ENCODE assay signal across 13 cellular contexts in genomic region chr17:57461082-57461481, GRCh38.
DNase-seq lines count a peak whose midpoint lies in the region; TF ChIP-seq lines count a peak whose summit lies in the region.
"Had no signal": no experiment of that assay in that cellular context is flagged by ENCODE, and none has a peak within 500 bp of the region (broad histone marks: within the 10 kb centered on the region; RNA-seq: fewer than 3 reads in every experiment).

No MANE protein-coding gene starts in this region.

- no peak overlapping the region for H2AFZ ChIP-seq in Loucy (ENCODE audit: low read length)
- H2AFZ ChIP-seq: parathyroid adenoma had no signal

- no peak overlapping the region for H3K4me3 ChIP-seq in Loucy (ENCODE audit: low read length, poor library complexity, severe bottlenecking)
- no peak overlapping the region for H3K4me3 ChIP-seq in adrenal gland
- H3K4me3 ChIP-seq in A673 (ENCODE audit: low read depth, low read length, poor library complexity, severe bottlenecking), result no peak overlapping the region
- H3K4me3 ChIP-seq in brain microvascular endothelial cell (ENCODE audit: low read depth, low read length), result no peak overlapping the region
- H3K4me3 ChIP-seq: Peyer's patch had no signal

- H4K20me1 ChIP-seq in Loucy (ENCODE audit: insufficient read depth, low read length, poor library complexity, severe bottlenecking), result no peaks in the 10 kb centered on the region

- in situ Hi-C loops in brain microvascular endothelial cell (cut with HindIII; ENCODE audit: low pct_ligation_motif_present, low sequenced_read_pairs), result no loop called here

- H3K36me3 Mint-ChIP-seq in activated naive CD4-positive, alpha-beta T cell treated with anti-CD3 and anti-CD28 coated beads for 36 hours (ENCODE audit: low read depth), result no peaks in the 10 kb centered on the region

- no peaks in the 10 kb centered on the region for H3K27me3 Mint-ChIP-seq in activated naive CD4-positive, alpha-beta T cell treated with anti-CD3 and anti-CD28 coated beads for 36 hours (ENCODE audit: low read depth)

- peak in 1 of 2 donors; percentile 26 for TF ChIP-seq POLR2A in adrenal gland (IDR thresholded peaks at IDR 0.05)

- H3K36me3 ChIP-seq in Loucy (ENCODE audit: insufficient read depth, low read length) (peaks cover 19% of the 10 kb centered on the region; the same call in 1 of the 2 replicates), adrenal gland (replicated peaks in 1 of 2) (no peaks in the 10 kb centered on the region), A673 (ENCODE audit: insufficient read depth, low read length, poor library complexity, severe bottlenecking) (no peaks in the 10 kb centered on the region), brain microvascular endothelial cell (replicated peaks) (no peaks in the 10 kb centered on the region)
- H3K36me3 ChIP-seq: Peyer's patch had no signal

- POLR2A ChIA-PET in A673 (lab: Charles Lee; ENCODE audit: low non-redundant PET), result no interaction called here

- H3K79me2 ChIP-seq in Loucy (ENCODE audit: insufficient read depth, low read length), result peaks cover 96% of the 10 kb centered on the region

- peak overlapping the region; percentile 43 to 85 (median 68) for H3K27ac ChIP-seq in adrenal gland
- no peak overlapping the region for H3K27ac ChIP-seq in A673 (ENCODE audit: low read depth, low read length, poor library complexity, severe bottlenecking)
- no peak overlapping the region for H3K27ac ChIP-seq in brain microvascular endothelial cell
- H3K27ac ChIP-seq: parathyroid adenoma, Peyer's patch, VCaP had no signal

- peaks cover 63% of the 10 kb centered on the region for H3K4me1 Mint-ChIP-seq in activated naive CD4-positive, alpha-beta T cell treated with anti-CD3 and anti-CD28 coated beads for 36 hours (ENCODE audit: low read depth)

- BruUV-seq in A673 (replicated peaks; lab: Mats Ljungman, UMichigan), result no TSS peak

- no peaks in the 10 kb centered on the region for H3K9me2 ChIP-seq in Loucy (replicated peaks; ENCODE audit: low read depth, low read length)

- CTCF ChIA-PET in activated naive CD4-positive, alpha-beta T cell treated with anti-CD3 and anti-CD28 coated beads for 36 hours (lab: Charles Lee), result interaction anchor here (0.7 to 2.0 kb wide), 7 partner anchors 20 to 323 kb away, joined by 3 to 8 read pairs (median 4); no protein-coding TSS in a partner anchor
- CTCF ChIA-PET in A673 (lab: Charles Lee), result no interaction called here

- H3F3A ChIP-seq in Loucy (ENCODE audit: low read depth), result peaks cover 11% of the 10 kb centered on the region

- no peak overlapping the region for H3K4me3 Mint-ChIP-seq in activated naive CD4-positive, alpha-beta T cell treated with anti-CD3 and anti-CD28 coated beads for 36 hours

- H3K27me3 ChIP-seq in Loucy (ENCODE audit: insufficient read depth, low read length, poor library complexity, severe bottlenecking) (no peaks in the 10 kb centered on the region), adrenal gland (no peaks in the 10 kb centered on the region), A673 (replicated peaks; ENCODE audit: insufficient read depth, low read depth, low read length, poor library complexity) (no peaks in the 10 kb centered on the region), brain microvascular endothelial cell (replicated peaks) (no peaks in the 10 kb centered on the region)
- H3K27me3 ChIP-seq: BE2C, Peyer's patch had no signal

- TF ChIP-seq CTCF in Loucy (conservative IDR thresholded peaks at IDR 0.05; ENCODE audit: low read length) (no peak), adrenal gland (IDR thresholded peaks at IDR 0.05) (no peak), A673 (conservative IDR thresholded peaks at IDR 0.05; ENCODE audit: low read depth, low read length) (no peak), brain microvascular endothelial cell (IDR thresholded peaks at IDR 0.05; ENCODE audit: low read depth, low read length, missing control alignments) (no peak)

- peak overlapping the region; percentile 50 for H3K4me2 ChIP-seq in Loucy (ENCODE audit: low read depth, low read length, poor library complexity, severe bottlenecking)

- H3K9me3 Mint-ChIP-seq in activated naive CD4-positive, alpha-beta T cell treated with anti-CD3 and anti-CD28 coated beads for 36 hours, result no peaks in the 10 kb centered on the region

- H3K9ac ChIP-seq in Loucy (ENCODE audit: low read depth, low read length, poor library complexity, severe bottlenecking), result peak overlapping the region; percentile 49
- H3K9ac ChIP-seq: parathyroid adenoma had no signal

- H3K4me1 ChIP-seq in Loucy (ENCODE audit: insufficient read depth, low read length, poor library complexity, severe bottlenecking) (peaks cover 86% of the 10 kb centered on the region), adrenal gland (replicated peaks in 1 of 2) (peaks cover 15 to 37% of the 10 kb centered on the region in 2 donors), A673 (ENCODE audit: insufficient read depth, low read length, poor library complexity, severe bottlenecking) (peaks cover 15% of the 10 kb centered on the region)
- H3K4me1 ChIP-seq: Peyer's patch had no signal

- peak; percentile 62 for DNase-seq in activated naive CD4-positive, alpha-beta T cell treated with anti-CD3 and anti-CD28 coated beads for 36 hours
- DNase-seq in activated naive CD4-positive, alpha-beta T cell (lab: John Stamatoyannopoulos, UW), result no peak
- DNase-seq in adrenal gland (peak; percentile 67 to 89 (median 86)), NOMO-1 (lab: John Stamatoyannopoulos, UW; ENCODE audit: unreplicated experiment in 2 of 2) (no peak), A673 (ENCODE audit: low spot score) (no peak), brain microvascular endothelial cell (no peak)
- peak; percentile 64 for DNase-seq in stimulated activated CD8-positive, alpha-beta memory T cell treated with anti-CD3 and anti-CD28 coated beads, Interleukin-4, amount 100 ng/mL, for 48 hours
- DNase-seq: BE2C, NCI-H187 treated with DMSO at 0.1 percent for 48 hours, Peyer's patch had no signal

- no peaks in the 10 kb centered on the region for H3K9me3 ChIP-seq in Loucy (ENCODE audit: insufficient read depth, low read depth, low read length)
- H3K9me3 ChIP-seq in adrenal gland (replicated peaks in 1 of 3), result no peaks in the 10 kb centered on the region
- H3K9me3 ChIP-seq in A673 (ENCODE audit: low read depth, low read length, poor library complexity, severe bottlenecking), result no peaks in the 10 kb centered on the region
- H3K9me3 ChIP-seq: BE2C, Peyer's patch had no signal

- WGBS in adrenal gland, 4 donors, result 46 to 70% (median 58%) methylated on average over 6 of the region's 6 CpGs

- intact Hi-C loops in activated naive CD4-positive, alpha-beta T cell treated with anti-CD3 and anti-CD28 coated beads for 36 hours (cut with micrococcal nuclease), result loop anchor here (10.0 kb wide), 1 partner anchor 874 kb away; no protein-coding TSS in a partner anchor
- intact Hi-C loops in adrenal gland (cut with DNase I), result no loop called here
- intact Hi-C loops in A673 (cut with micrococcal nuclease; ENCODE audit: unreplicated experiment), result no loop called here

- H3K27ac Mint-ChIP-seq in activated naive CD4-positive, alpha-beta T cell treated with anti-CD3 and anti-CD28 coated beads for 36 hours, result peak overlapping the region; percentile 34

Comparison
In these comparisons a context has a peak if more than half of its experiments do, and no peak if none do; other contexts are left out.
1. DNase-seq: peak in activated naive CD4-positive, alpha-beta T cell treated with anti-CD3 and anti-CD28 coated beads for 36 hours (single experiment), adrenal gland (7 of 7) and stimulated activated CD8-positive, alpha-beta memory T cell treated with anti-CD3 and anti-CD28 coated beads, Interleukin-4, amount 100 ng/mL, for 48 hours (single experiment); none in activated naive CD4-positive, alpha-beta T cell (0 of 4), NOMO-1 (0 of 2), A673 (single experiment) and brain microvascular endothelial cell (single experiment).
2. H3K27ac ChIP-seq: peak in adrenal gland (5 of 5); none in A673 (single experiment) and brain microvascular endothelial cell (single experiment).